In the genomic region with DNA sequence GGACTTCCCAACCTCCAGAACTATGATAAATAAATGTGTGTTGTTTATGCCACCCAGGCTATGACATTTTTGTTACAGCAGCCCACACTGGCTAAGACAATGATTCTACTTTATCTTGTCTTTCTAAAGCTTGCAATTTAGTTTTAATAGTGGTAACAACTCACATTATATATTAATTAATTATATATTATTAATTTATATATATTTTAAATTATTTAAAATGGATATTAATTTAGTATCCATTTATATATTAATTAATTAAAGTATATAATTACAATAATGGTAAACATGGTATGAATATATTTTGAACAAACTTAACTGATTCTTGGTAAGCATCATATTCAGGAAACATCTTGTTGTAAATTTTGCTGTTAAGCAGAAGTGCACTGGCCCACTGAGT, we compare ENCODE assay signal across 28 cellular contexts.
DNase-seq lines count a peak whose midpoint lies in the region; ATAC-seq, FAIRE-seq and TF ChIP-seq lines count a peak whose summit lies in the region.
"Had no signal": no experiment of that assay in that cellular context is flagged by ENCODE, and none has a peak within 500 bp of the region (broad histone marks: within the 10 kb centered on the region; RNA-seq: fewer than 3 reads in every experiment).

No MANE protein-coding gene starts in this region.

- no peaks in the 10 kb centered on the region for H3K9me3 Mint-ChIP-seq in WTC11
- no peaks in the 10 kb centered on the region for H3K9me3 Mint-ChIP-seq in activated CD8-positive, alpha-beta memory T cell treated with anti-CD3 and anti-CD28 coated beads, Interleukin-2, amount 10 ng/mL, durations not matched to agents 7 days and 5 days (ENCODE audit: low read depth)

- no peaks in the 10 kb centered on the region for H3K9me3 ChIP-seq in kidney (ENCODE audit: control insufficient read depth in 1 of 2, low read length in 2 of 2)
- H3K9me3 ChIP-seq: BE2C, BLaER1 had no signal

- FAIRE-seq in A204.1 (lab: Jason Lieb, UNC) (peak; percentile 90), RCC 7860 (lab: Jason Lieb, UNC) (peak; percentile 15), kidney (lab: Jason Lieb, UNC) (peak; percentile 11)
- FAIRE-seq: GM12878, GM12892, GM18507, GM19239 had no signal

- H3K4me3 Mint-ChIP-seq in WTC11: no peak overlapping the region
- H3K4me3 Mint-ChIP-seq in activated CD8-positive, alpha-beta memory T cell treated with anti-CD3 and anti-CD28 coated beads, Interleukin-2, amount 10 ng/mL, durations not matched to agents 7 days and 5 days: no peak overlapping the region
- H3K4me3 Mint-ChIP-seq: CD14-positive monocyte; CD4-positive, alpha-beta memory T cell; CD4-positive, CD25-positive, alpha-beta regulatory T cell; CD8-positive, alpha-beta memory T cell had no signal

- no peak overlapping the region for H3K4me3 ChIP-seq in kidney (ENCODE audit: low read length in 2 of 2)
- H3K4me3 ChIP-seq: BLaER1, GM12878 had no signal

- H3K4me1 Mint-ChIP-seq in WTC11: peaks cover 9% of the 10 kb centered on the region
- H3K4me1 Mint-ChIP-seq in activated CD8-positive, alpha-beta memory T cell treated with anti-CD3 and anti-CD28 coated beads, Interleukin-2, amount 10 ng/mL, durations not matched to agents 7 days and 5 days: no peaks in the 10 kb centered on the region
- H3K4me1 Mint-ChIP-seq: CD14-positive monocyte; CD4-positive, alpha-beta memory T cell; CD4-positive, CD25-positive, alpha-beta regulatory T cell; CD8-positive, alpha-beta memory T cell had no signal

- no peaks in the 10 kb centered on the region for H3K4me1 ChIP-seq in kidney (ENCODE audit: control insufficient read depth in 1 of 2, insufficient read depth in 1 of 2, low read depth in 1 of 2, low read length in 2 of 2)
- H3K4me1 ChIP-seq: BE2C, BLaER1 had no signal

- CTCF ChIA-PET in WTC11 (lab: Charles Lee): no interaction called here
- CTCF ChIA-PET in activated CD8-positive, alpha-beta memory T cell treated with anti-CD3 and anti-CD28 coated beads, Interleukin-2, amount 10 ng/mL, durations not matched to agents 7 days and 5 days (lab: Charles Lee): no interaction called here

- POLR2A ChIA-PET in WTC11 (lab: Charles Lee): no interaction called here

- intact Hi-C loops in kidney (cut with DNase I): no loop called here

- ATAC-seq in WTC11 (no peak), HG02938 (IDR thresholded peaks at IDR 0.05; ENCODE audit: unreplicated experiment) (no peak)
- no peak for ATAC-seq in activated CD8-positive, alpha-beta memory T cell treated with anti-CD3 and anti-CD28 coated beads, Interleukin-2, amount 10 ng/mL, durations not matched to agents 7 days and 5 days
- ATAC-seq: GM12878 had no signal

- H3K27ac Mint-ChIP-seq in WTC11: no peak overlapping the region
- no peak overlapping the region for H3K27ac Mint-ChIP-seq in activated CD8-positive, alpha-beta memory T cell treated with anti-CD3 and anti-CD28 coated beads, Interleukin-2, amount 10 ng/mL, durations not matched to agents 7 days and 5 days
- H3K27ac Mint-ChIP-seq: CD14-positive monocyte; CD4-positive, alpha-beta memory T cell; CD4-positive, CD25-positive, alpha-beta regulatory T cell; CD8-positive, alpha-beta memory T cell had no signal

- TF ChIP-seq CTCF in WTC11 (IDR thresholded peaks at IDR 0.05): no peak
- no peak for TF ChIP-seq CTCF in kidney (IDR thresholded peaks at IDR 0.05; ENCODE audit: borderline replicate concordance, extremely low read depth, insufficient read depth)

- no peaks in the 10 kb centered on the region for H3K36me3 Mint-ChIP-seq in WTC11
- no peaks in the 10 kb centered on the region for H3K36me3 Mint-ChIP-seq in activated CD8-positive, alpha-beta memory T cell treated with anti-CD3 and anti-CD28 coated beads, Interleukin-2, amount 10 ng/mL, durations not matched to agents 7 days and 5 days
- H3K36me3 Mint-ChIP-seq: CD14-positive monocyte; CD4-positive, alpha-beta memory T cell; CD4-positive, CD25-positive, alpha-beta regulatory T cell; CD8-positive, alpha-beta memory T cell had no signal

- H3K27ac ChIP-seq in kidney (ENCODE audit: low read depth in 2 of 2, low read length in 2 of 2): no peak overlapping the region
- H3K27ac ChIP-seq: 22Rv1, BLaER1 had no signal

- H3K36me3 ChIP-seq in kidney (ENCODE audit: control insufficient read depth in 1 of 2, insufficient read depth in 2 of 2, low read length in 2 of 2): no peaks in the 10 kb centered on the region
- H3K36me3 ChIP-seq: BE2C, BLaER1 had no signal

- no peak overlapping the region for H3K9ac ChIP-seq in kidney (ENCODE audit: low read length in 2 of 2)
- H3K9ac ChIP-seq: BLaER1 had no signal

- DNase-seq in RCC 7860 (ENCODE audit: low spot score) (no peak), WTC11 (ENCODE audit: low spot score) (no peak), kidney (no peak), NCI-H2196 (lab: John Stamatoyannopoulos, UW; ENCODE audit: unreplicated experiment) (no peak), NCI-H2081 treated with DMSO at 0.1 percent for 48 hours (lab: John Stamatoyannopoulos, UW) (no peak)
- DNase-seq in activated CD8-positive, alpha-beta memory T cell treated with anti-CD3 and anti-CD28 coated beads, Interleukin-2, amount 10 ng/mL, durations not matched to agents 7 days and 5 days: no peak
- DNase-seq: ACHN; BE2C; C1 segment of cervical spinal cord; CD4-positive, alpha-beta memory T cell; CD4-positive, CD25-positive, alpha-beta regulatory T cell; CD8-positive, alpha-beta memory T cell; COR-L47; DMS 273 treated with DMSO at 0.1 percent for 48 hours; DMS153; DMS53; DMS79; DND-41; GDM1 had no signal

- no peaks in the 10 kb centered on the region for H3K27me3 Mint-ChIP-seq in WTC11 (ENCODE audit: low read depth)
- no peaks in the 10 kb centered on the region for H3K27me3 Mint-ChIP-seq in activated CD8-positive, alpha-beta memory T cell treated with anti-CD3 and anti-CD28 coated beads, Interleukin-2, amount 10 ng/mL, durations not matched to agents 7 days and 5 days
- H3K27me3 Mint-ChIP-seq: CD4-positive, alpha-beta memory T cell; CD4-positive, CD25-positive, alpha-beta regulatory T cell; CD8-positive, alpha-beta memory T cell had no signal

TF ChIP-seq in WTC11, 78 proteins besides CTCF, POLR2A, EP300 and RAD21:
- TF ChIP-seq, protein P1, sequence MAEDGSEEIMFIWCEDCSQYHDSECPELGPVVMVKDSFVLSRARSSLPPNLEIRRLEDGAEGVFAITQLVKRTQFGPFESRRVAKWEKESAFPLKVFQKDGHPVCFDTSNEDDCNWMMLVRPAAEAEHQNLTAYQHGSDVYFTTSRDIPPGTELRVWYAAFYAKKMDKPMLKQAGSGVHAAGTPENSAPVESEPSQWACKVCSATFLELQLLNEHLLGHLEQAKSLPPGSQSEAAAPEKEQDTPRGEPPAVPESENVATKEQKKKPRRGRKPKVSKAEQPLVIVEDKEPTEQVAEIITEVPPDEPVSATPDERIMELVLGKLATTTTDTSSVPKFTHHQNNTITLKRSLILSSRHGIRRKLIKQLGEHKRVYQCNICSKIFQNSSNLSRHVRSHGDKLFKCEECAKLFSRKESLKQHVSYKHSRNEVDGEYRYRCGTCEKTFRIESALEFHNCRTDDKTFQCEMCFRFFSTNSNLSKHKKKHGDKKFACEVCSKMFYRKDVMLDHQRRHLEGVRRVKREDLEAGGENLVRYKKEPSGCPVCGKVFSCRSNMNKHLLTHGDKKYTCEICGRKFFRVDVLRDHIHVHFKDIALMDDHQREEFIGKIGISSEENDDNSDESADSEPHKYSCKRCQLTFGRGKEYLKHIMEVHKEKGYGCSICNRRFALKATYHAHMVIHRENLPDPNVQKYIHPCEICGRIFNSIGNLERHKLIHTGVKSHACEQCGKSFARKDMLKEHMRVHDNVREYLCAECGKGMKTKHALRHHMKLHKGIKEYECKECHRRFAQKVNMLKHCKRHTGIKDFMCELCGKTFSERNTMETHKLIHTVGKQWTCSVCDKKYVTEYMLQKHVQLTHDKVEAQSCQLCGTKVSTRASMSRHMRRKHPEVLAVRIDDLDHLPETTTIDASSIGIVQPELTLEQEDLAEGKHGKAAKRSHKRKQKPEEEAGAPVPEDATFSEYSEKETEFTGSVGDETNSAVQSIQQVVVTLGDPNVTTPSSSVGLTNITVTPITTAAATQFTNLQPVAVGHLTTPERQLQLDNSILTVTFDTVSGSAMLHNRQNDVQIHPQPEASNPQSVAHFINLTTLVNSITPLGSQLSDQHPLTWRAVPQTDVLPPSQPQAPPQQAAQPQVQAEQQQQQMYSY (CRISPR knock-in tag; IDR thresholded peaks at IDR 0.05): no peak
- TF ChIP-seq, protein P2, sequence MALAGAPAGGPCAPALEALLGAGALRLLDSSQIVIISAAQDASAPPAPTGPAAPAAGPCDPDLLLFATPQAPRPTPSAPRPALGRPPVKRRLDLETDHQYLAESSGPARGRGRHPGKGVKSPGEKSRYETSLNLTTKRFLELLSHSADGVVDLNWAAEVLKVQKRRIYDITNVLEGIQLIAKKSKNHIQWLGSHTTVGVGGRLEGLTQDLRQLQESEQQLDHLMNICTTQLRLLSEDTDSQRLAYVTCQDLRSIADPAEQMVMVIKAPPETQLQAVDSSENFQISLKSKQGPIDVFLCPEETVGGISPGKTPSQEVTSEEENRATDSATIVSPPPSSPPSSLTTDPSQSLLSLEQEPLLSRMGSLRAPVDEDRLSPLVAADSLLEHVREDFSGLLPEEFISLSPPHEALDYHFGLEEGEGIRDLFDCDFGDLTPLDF (CRISPR knock-in tag; IDR thresholded peaks at IDR 0.05): no peak
- TF ChIP-seq JUN (CRISPR knock-in tag; IDR thresholded peaks at IDR 0.05) (no peak), ZNF416 (CRISPR knock-in tag; IDR thresholded peaks at IDR 0.05) (no peak), FOXP1 (CRISPR knock-in tag; IDR thresholded peaks at IDR 0.05; ENCODE audit: borderline replicate concordance) (no peak), TEAD1 (CRISPR knock-in tag; IDR thresholded peaks at IDR 0.05) (no peak), PRRX2 (CRISPR knock-in tag; IDR thresholded peaks at IDR 0.05) (no peak), SMAD4 (CRISPR knock-in tag; IDR thresholded peaks at IDR 0.05) (no peak), HMGA2 (CRISPR knock-in tag; IDR thresholded peaks at IDR 0.05) (peak; percentile 95)
TF ChIP-seq in WTC11: peak in this region for 1.
